8 cellular contexts compared by ENCODE assay signal in the genomic region with DNA sequence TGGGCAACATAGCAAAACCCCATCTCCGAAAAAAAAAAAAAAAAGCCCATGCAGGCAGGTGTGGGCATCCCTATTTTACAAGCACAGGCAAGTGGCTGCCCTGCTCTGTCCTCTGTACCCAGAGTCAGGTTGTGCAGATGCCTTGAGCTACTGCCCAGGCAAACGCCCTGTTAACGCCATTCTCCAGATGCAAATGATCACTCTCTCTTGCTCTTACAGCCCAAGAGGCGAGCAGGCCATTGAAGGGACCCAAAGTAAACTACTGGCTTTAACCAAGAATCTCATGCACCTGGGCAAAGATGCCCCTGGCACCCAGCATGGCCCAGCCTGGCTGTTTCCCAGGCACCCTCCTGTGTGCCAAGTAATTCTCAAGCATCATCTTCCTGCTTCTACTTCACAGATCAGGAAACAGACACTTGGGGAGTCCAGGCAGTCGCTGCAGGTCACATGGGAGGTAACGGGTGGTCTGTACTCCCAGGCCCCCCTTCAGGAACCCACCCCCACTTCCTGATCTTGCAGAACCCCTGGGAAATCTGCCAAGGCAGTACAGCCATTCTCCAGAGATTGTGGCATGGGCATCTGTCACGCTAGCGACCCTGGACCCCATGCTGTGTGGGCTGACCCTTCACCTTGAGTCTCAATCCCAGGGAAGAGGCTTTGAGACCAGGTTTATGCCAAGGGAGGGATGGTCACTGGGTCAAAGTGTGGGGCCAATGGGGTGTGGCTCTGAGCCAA. TPM values are rescaled to one million over a fixed set of nuclear protein-coding genes. Genes with fewer than 3 reads are reported as not detected.
DNase-seq lines count a peak whose midpoint lies in the region; ATAC-seq and TF ChIP-seq lines count a peak whose summit lies in the region.

No MANE protein-coding gene starts in this region.

- H3K4me1 ChIP-seq in right lobe of liver (peaks cover 0 to 93% (median 44%) of the 10 kb centered on the region in 4 donors), thoracic aorta (ENCODE audit: control insufficient read depth in 1 of 2, low read depth in 2 of 2) (peaks cover 61 to 95% of the 10 kb centered on the region in 2 donors), Karpas-422 (ENCODE audit: low read length) (peaks cover 52% of the 10 kb centered on the region)

- no peak for TF ChIP-seq POLR2A in right lobe of liver (IDR thresholded peaks at IDR 0.05)

- ATAC-seq in activated CD8-positive, alpha-beta T cell treated with anti-CD3 and anti-CD28 coated beads for 36 hours: no peak
- ATAC-seq in right lobe of liver (no peak), thoracic aorta (ENCODE audit: insufficient number of reproducible peaks, low FRiP score, low read depth) (no peak), omental fat pad (ENCODE audit: low FRiP score) (no peak)

- H3K36me3 Mint-ChIP-seq in activated T-cell treated with anti-CD3 and anti-CD28 coated beads, Interleukin-2, amount 50 U/mL, for 24 hours (ENCODE audit: low read depth): peaks cover 24% of the 10 kb centered on the region
- peaks cover 26% of the 10 kb centered on the region for H3K36me3 Mint-ChIP-seq in activated CD8-positive, alpha-beta T cell treated with anti-CD3 and anti-CD28 coated beads for 36 hours (ENCODE audit: low read depth)

- no peaks in the 10 kb centered on the region for H3K9me3 Mint-ChIP-seq in activated T-cell treated with anti-CD3 and anti-CD28 coated beads, Interleukin-2, amount 50 U/mL, for 24 hours
- H3K9me3 Mint-ChIP-seq in activated CD8-positive, alpha-beta T cell treated with anti-CD3 and anti-CD28 coated beads for 36 hours: no peaks in the 10 kb centered on the region

- no peak for DNase-seq in activated T-cell treated with anti-CD3 and anti-CD28 coated beads, Interleukin-2, amount 50 U/mL, for 24 hours
- DNase-seq in activated T-cell treated with anti-CD3 and anti-CD28 coated beads, Interleukin-2, amount 50 U/mL, for 1 hour: no peak
- no peak for DNase-seq in activated CD8-positive, alpha-beta T cell treated with anti-CD3 and anti-CD28 coated beads for 36 hours
- DNase-seq in right lobe of liver (no peak), thoracic aorta (ENCODE audit: low spot score) (no peak), omental fat pad (ENCODE audit: low spot score) (no peak), SHP77 treated with DMSO at 0.1 percent for 48 hours (lab: John Stamatoyannopoulos, UW) (no peak), Karpas-422 (no peak)

- intact Hi-C loops in activated CD8-positive, alpha-beta T cell treated with anti-CD3 and anti-CD28 coated beads for 36 hours (cut with micrococcal nuclease): no loop called here
- intact Hi-C loops in right lobe of liver (cut with DNase I): no loop called here

- H3K4me1 Mint-ChIP-seq in activated T-cell treated with anti-CD3 and anti-CD28 coated beads, Interleukin-2, amount 50 U/mL, for 24 hours (ENCODE audit: low read depth): peaks cover 100% of the 10 kb centered on the region
- H3K4me1 Mint-ChIP-seq in activated CD8-positive, alpha-beta T cell treated with anti-CD3 and anti-CD28 coated beads for 36 hours (ENCODE audit: low read depth): peaks cover 97% of the 10 kb centered on the region

- H3K4me3 Mint-ChIP-seq in activated T-cell treated with anti-CD3 and anti-CD28 coated beads, Interleukin-2, amount 50 U/mL, for 24 hours: no peak overlapping the region
- no peak overlapping the region for H3K4me3 Mint-ChIP-seq in activated CD8-positive, alpha-beta T cell treated with anti-CD3 and anti-CD28 coated beads for 36 hours

- H3K36me3 ChIP-seq in right lobe of liver (no peaks in the 10 kb centered on the region), thoracic aorta (no peaks in the 10 kb centered on the region), Karpas-422 (ENCODE audit: insufficient read depth, low read length) (no peaks in the 10 kb centered on the region)

- no peak overlapping the region for H2AFZ ChIP-seq in Karpas-422 (ENCODE audit: low read length)

- H3K27ac ChIP-seq in right lobe of liver: peak overlapping the region; percentile 68 to 90 (median 79)
- peak overlapping the region; percentile 83 to 94 for H3K27ac ChIP-seq in thoracic aorta
- H3K27ac ChIP-seq in Karpas-422 (ENCODE audit: low read length): no peak overlapping the region

- CTCF ChIA-PET in activated CD8-positive, alpha-beta T cell treated with anti-CD3 and anti-CD28 coated beads for 36 hours (lab: Charles Lee): interaction anchor here (0.8 to 30.0 kb wide), 6 partner anchors 8 to 127 kb away, joined by 3 to 631 read pairs (median 88); partner anchors contain the start of gene EEIG1

- H3K9me2 ChIP-seq in Karpas-422 (replicated peaks; ENCODE audit: insufficient read depth, low read length): no peaks in the 10 kb centered on the region

- H3K4me2 ChIP-seq in Karpas-422 (ENCODE audit: low read depth, low read length, poor library complexity, severe bottlenecking): no peak overlapping the region

- H3K27ac Mint-ChIP-seq in activated T-cell treated with anti-CD3 and anti-CD28 coated beads, Interleukin-2, amount 50 U/mL, for 24 hours: peak overlapping the region; percentile 97
- peak overlapping the region; percentile 99 for H3K27ac Mint-ChIP-seq in activated CD8-positive, alpha-beta T cell treated with anti-CD3 and anti-CD28 coated beads for 36 hours

- peaks cover 62% of the 10 kb centered on the region for H4K20me1 ChIP-seq in Karpas-422 (ENCODE audit: insufficient read depth, low read depth, low read length)

- POLR2A ChIA-PET in activated CD8-positive, alpha-beta T cell treated with anti-CD3 and anti-CD28 coated beads for 36 hours (lab: Charles Lee): interaction anchor here (1.2 to 25.2 kb wide), 5 partner anchors 5 to 60 kb away, joined by 3 to 408 read pairs (median 8); partner anchors contain the start of gene EEIG1

- no peak overlapping the region for H3K9ac ChIP-seq in Karpas-422 (ENCODE audit: low read length)

- H3K9me3 ChIP-seq in right lobe of liver (no peaks in the 10 kb centered on the region), thoracic aorta (no peaks in the 10 kb centered on the region), Karpas-422 (ENCODE audit: low read length) (no peaks in the 10 kb centered on the region)

- TF ChIP-seq CTCF in activated CD8-positive, alpha-beta T cell treated with anti-CD3 and anti-CD28 coated beads for 36 hours (IDR thresholded peaks at IDR 0.05): no peak
- TF ChIP-seq CTCF in right lobe of liver (IDR thresholded peaks at IDR 0.05) (no peak), thoracic aorta (IDR thresholded peaks at IDR 0.05) (no peak), omental fat pad (IDR thresholded peaks at IDR 0.05) (no peak)

- H3K27me3 ChIP-seq in right lobe of liver (no peaks in the 10 kb centered on the region), thoracic aorta (replicated peaks; ENCODE audit: insufficient read depth) (no peaks in the 10 kb centered on the region), Karpas-422 (ENCODE audit: low read length) (no peaks in the 10 kb centered on the region)

- WGBS in right lobe of liver (ENCODE audit: insufficient coverage, low coverage, low lambda C conversion rate, missing lambda C conversion rate): 25% methylated on average over 2 of the region's 8 CpGs

- no peak overlapping the region for H3K4me3 ChIP-seq in right lobe of liver
- no peak overlapping the region for H3K4me3 ChIP-seq in thoracic aorta
- no peak overlapping the region for H3K4me3 ChIP-seq in Karpas-422 (ENCODE audit: low read length)

- H3K79me2 ChIP-seq in Karpas-422 (ENCODE audit: low read length): no peaks in the 10 kb centered on the region

- no peaks in the 10 kb centered on the region for H3K27me3 Mint-ChIP-seq in activated T-cell treated with anti-CD3 and anti-CD28 coated beads, Interleukin-2, amount 50 U/mL, for 24 hours
- H3K27me3 Mint-ChIP-seq in activated CD8-positive, alpha-beta T cell treated with anti-CD3 and anti-CD28 coated beads for 36 hours: no peaks in the 10 kb centered on the region

RNA-seq across cellular contexts. Expression of gene EEIG1, which starts 14.2 kb away (rescaled TPM):
- total RNA-seq in activated CD8-positive, alpha-beta T cell treated with anti-CD3 and anti-CD28 coated beads for 36 hours: 10 to 100 TPM; 79.7 to 81.5 TPM
- total RNA-seq in right lobe of liver: 10 to 100 TPM in 5 of 6 experiments, 1 to 10 TPM in 1; 9.7 to 54.1 (median 23.6) TPM
- total RNA-seq in thoracic aorta: 10 to 100 TPM; 20.4 to 26.5 TPM
- total RNA-seq in omental fat pad: 1 to 10 TPM; 4.8 to 9.0 (median 7.1) TPM
- 6.9 and 10.1 TPM in 2 replicates for total RNA-seq in Karpas-422 (2014; rRNA removed; shearing (Covaris generic); ENCODE audit: low replicate concordance)

RNA-seq across cellular contexts. Expression of gene DPM2, which starts 28.9 kb away (rescaled TPM):
- 10 to 100 TPM; 41.3 to 43.9 TPM for total RNA-seq in activated CD8-positive, alpha-beta T cell treated with anti-CD3 and anti-CD28 coated beads for 36 hours
- total RNA-seq in right lobe of liver (10 to 100 TPM; 10.6 to 19.1 (median 13.9) TPM), thoracic aorta (10 to 100 TPM; 18.8 to 26.0 TPM), omental fat pad (10 to 100 TPM in 3 of 4 donors, 1 to 10 TPM in 1; 8.8 to 18.0 (median 13.5) TPM)
- total RNA-seq in Karpas-422 (2014; rRNA removed; shearing (Covaris generic); ENCODE audit: low replicate concordance): 21.5 and 34.4 TPM in 2 replicates

RNA-seq across cellular contexts. Expression of gene PIP5KL1, which starts 36.0 kb away (rescaled TPM):
- 1 to 10 TPM; 1.7 to 2.5 TPM for total RNA-seq in activated CD8-positive, alpha-beta T cell treated with anti-CD3 and anti-CD28 coated beads for 36 hours
- total RNA-seq in right lobe of liver: under 1 TPM in 3 of 6 experiments, not detected in 3; 0.58 to 0.81 (median 0.70) TPM
- 1 to 10 TPM; 6.0 to 8.8 TPM for total RNA-seq in thoracic aorta
- total RNA-seq in omental fat pad: 1 to 10 TPM in 3 of 4 donors, under 1 TPM in 1; 0.82 to 3.0 (median 1.3) TPM
- total RNA-seq in Karpas-422 (2014; rRNA removed; shearing (Covaris generic); ENCODE audit: low replicate concordance): 2.7 and 3.1 TPM in 2 replicates

RNA-seq across cellular contexts. Expression of gene ST6GALNAC4, which starts 49.7 kb away (rescaled TPM):
- 10 to 100 TPM; 34.3 to 34.9 TPM for total RNA-seq in activated CD8-positive, alpha-beta T cell treated with anti-CD3 and anti-CD28 coated beads for 36 hours
- 10 to 100 TPM in 3 of 6 experiments, 1 to 10 TPM in 3; 3.2 to 23.8 (median 11.2) TPM for total RNA-seq in right lobe of liver
- total RNA-seq in thoracic aorta: 10 to 100 TPM; 45.0 to 61.2 TPM
- 10 to 100 TPM; 26.6 to 78.5 (median 45.0) TPM for total RNA-seq in omental fat pad
- 23.5 and 41.6 TPM in 2 replicates for total RNA-seq in Karpas-422 (2014; rRNA removed; shearing (Covaris generic); ENCODE audit: low replicate concordance)
